Comparison of ENCODE assay signal across 14 cellular contexts in genomic region chr5:180142824-180143610, GRCh38.
"Had no signal": no experiment of that assay in that cellular context is flagged by ENCODE, and none has a peak within 500 bp of the region (broad histone marks: within the 10 kb centered on the region; RNA-seq: fewer than 3 reads in every experiment).

No MANE protein-coding gene starts in this region.

- H3K9me3 ChIP-seq: pancreas, vagina had no signal

- H3K4me3 Mint-ChIP-seq: activated CD4-positive, alpha-beta memory T cell treated with anti-CD3 and anti-CD28 coated beads for 36 hours; activated T-cell treated with anti-CD3 and anti-CD28 coated beads, Interleukin-2, amount 50 U/mL, for 72 hours; central memory CD8-positive, alpha-beta T cell; nephron progenitor cell had no signal

- DNase-seq: activated CD4-positive, alpha-beta memory T cell treated with anti-CD3 and anti-CD28 coated beads for 36 hours; activated CD4-positive, CD25-positive, alpha-beta regulatory T cell treated with anti-CD3 and anti-CD28 coated beads, Interleukin-2, amount 50 U/mL, for 72 hours; activated naive CD4-positive, alpha-beta T cell; activated T-cell treated with anti-CD3 and anti-CD28 coated beads, Interleukin-2, amount 50 U/mL, for 72 hours; erythroblast; left ventricle myocardium inferior; mesenchymal stem cell; nephron progenitor cell; SW 1271; tibial artery had no signal

- H3K4me1 ChIP-seq: left ventricle myocardium inferior, pancreas, tibial artery, vagina had no signal

- H3K27ac Mint-ChIP-seq: activated CD4-positive, alpha-beta memory T cell treated with anti-CD3 and anti-CD28 coated beads for 36 hours; activated T-cell treated with anti-CD3 and anti-CD28 coated beads, Interleukin-2, amount 50 U/mL, for 72 hours had no signal

- H3K4me1 Mint-ChIP-seq: central memory CD8-positive, alpha-beta T cell had no signal

- H3K36me3 ChIP-seq: left ventricle myocardium inferior, pancreas, tibial artery, vagina had no signal

- H3K27me3 ChIP-seq: vagina had no signal

- ATAC-seq: activated T-cell treated with anti-CD3 and anti-CD28 coated beads, Interleukin-2, amount 50 U/mL, for 72 hours; pancreas had no signal

- H3K27ac ChIP-seq: left ventricle myocardium inferior, pancreas, skin epidermis, tibial artery, vagina had no signal

- H3K4me3 ChIP-seq: left ventricle myocardium inferior, pancreas, skin epidermis, tibial artery, vagina had no signal
